In the genomic region with DNA sequence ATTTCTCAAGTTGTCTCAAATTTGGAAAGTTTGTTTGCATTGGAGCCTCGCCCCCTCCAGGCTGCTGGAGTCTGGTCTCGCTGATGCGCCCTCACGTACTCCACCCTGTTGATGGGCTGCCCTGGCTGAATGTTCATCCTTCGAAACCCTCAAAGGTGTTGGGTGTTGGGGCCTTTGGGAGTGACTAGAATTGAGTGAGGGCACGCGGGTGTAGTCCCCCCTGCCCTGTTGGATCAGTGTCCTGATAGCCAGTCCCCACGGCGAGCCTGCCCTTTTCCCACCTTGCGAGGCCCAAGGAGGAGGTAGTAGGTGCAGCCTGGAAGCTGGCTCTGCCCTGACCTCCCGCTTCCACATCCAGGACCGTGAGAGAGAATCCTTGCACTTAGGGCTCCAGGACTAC, we compare ENCODE assay signal across 21 cellular contexts. TPM values are rescaled to one million over a fixed set of nuclear protein-coding genes. Genes with fewer than 3 reads are reported as not detected.
A peak's percentile ranks its signal among the peaks of the same experiment; 100 is the strongest.
DNase-seq lines count a peak whose midpoint lies in the region; ATAC-seq, FAIRE-seq and TF ChIP-seq lines count a peak whose summit lies in the region.
"Had no signal": no experiment of that assay in that cellular context is flagged by ENCODE, and none has a peak within 500 bp of the region (broad histone marks: within the 10 kb centered on the region; RNA-seq: fewer than 3 reads in every experiment).

No MANE protein-coding gene starts in this region.

- TF ChIP-seq POLR2A in sigmoid colon (IDR thresholded peaks at IDR 0.05), result no peak

- no peaks in the 10 kb centered on the region for H3K27me3 ChIP-seq in RWPE2 (ENCODE audit: insufficient read depth, poor library complexity, severe bottlenecking)
- no peaks in the 10 kb centered on the region for H3K27me3 ChIP-seq in sigmoid colon

- TF ChIP-seq CTCF in RWPE2 (IDR thresholded peaks at IDR 0.05; ENCODE audit: poor library complexity, severe bottlenecking), result no peak
- no peak for TF ChIP-seq CTCF in kidney (IDR thresholded peaks at IDR 0.05; ENCODE audit: borderline replicate concordance, extremely low read depth, insufficient read depth)
- no peak for TF ChIP-seq CTCF in sigmoid colon (IDR thresholded peaks at IDR 0.05)

- no peak overlapping the region for H3K27ac Mint-ChIP-seq in activated naive CD4-positive, alpha-beta T cell treated with anti-CD3 and anti-CD28 coated beads, Interleukin-2, amount 10 ng/mL, durations not matched to agents 7 days and 5 days
- H3K27ac Mint-ChIP-seq in activated naive CD4-positive, alpha-beta T cell treated with anti-CD3 and anti-CD28 coated beads for 36 hours, result no peak overlapping the region
- H3K27ac Mint-ChIP-seq: HFFc6 had no signal

- H3K4me1 Mint-ChIP-seq in activated naive CD4-positive, alpha-beta T cell treated with anti-CD3 and anti-CD28 coated beads, Interleukin-2, amount 10 ng/mL, durations not matched to agents 7 days and 5 days, result peaks cover 5% of the 10 kb centered on the region
- peaks cover 12% of the 10 kb centered on the region for H3K4me1 Mint-ChIP-seq in activated naive CD4-positive, alpha-beta T cell treated with anti-CD3 and anti-CD28 coated beads for 36 hours (ENCODE audit: low read depth)

- 94 to 97% methylated on average over 12 of the region's 12 CpGs for WGBS in sigmoid colon, 2 donors

- CTCF ChIA-PET in activated naive CD4-positive, alpha-beta T cell treated with anti-CD3 and anti-CD28 coated beads, Interleukin-2, amount 10 ng/mL, durations not matched to agents 7 days and 5 days (lab: Charles Lee), result no interaction called here
- CTCF ChIA-PET in activated naive CD4-positive, alpha-beta T cell treated with anti-CD3 and anti-CD28 coated beads for 36 hours (lab: Charles Lee), result no interaction called here

- H3K36me3 Mint-ChIP-seq in activated naive CD4-positive, alpha-beta T cell treated with anti-CD3 and anti-CD28 coated beads, Interleukin-2, amount 10 ng/mL, durations not matched to agents 7 days and 5 days, result peaks cover 58% of the 10 kb centered on the region
- H3K36me3 Mint-ChIP-seq in activated naive CD4-positive, alpha-beta T cell treated with anti-CD3 and anti-CD28 coated beads for 36 hours (ENCODE audit: low read depth), result peaks cover 59% of the 10 kb centered on the region

- ATAC-seq in RWPE2 (ENCODE audit: low read depth) (no peak), HG03280 (IDR thresholded peaks at IDR 0.05; ENCODE audit: unreplicated experiment) (no peak)

- H3K9ac ChIP-seq in kidney (ENCODE audit: low read length in 2 of 2), result no peak overlapping the region
- H3K9ac ChIP-seq: KMS-11 had no signal

- DNase-seq in activated naive CD4-positive, alpha-beta T cell treated with anti-CD3 and anti-CD28 coated beads, Interleukin-2, amount 10 ng/mL, durations not matched to agents 7 days and 5 days, result peak; percentile 12
- DNase-seq in activated naive CD4-positive, alpha-beta T cell treated with anti-CD3 and anti-CD28 coated beads for 36 hours, result no peak
- DNase-seq in RWPE2 (ENCODE audit: low spot score), result peak; percentile 31
- DNase-seq in kidney, result peak; percentile 65
- DNase-seq in sigmoid colon, result peak; percentile 52
- DNase-seq in NOMO-1 (lab: John Stamatoyannopoulos, UW; ENCODE audit: unreplicated experiment in 2 of 2), result no peak
- no peak for DNase-seq in stimulated activated CD4-positive, alpha-beta T cell treated with anti-CD3 and anti-CD28 coated beads, Interleukin-15, amount 100 ng/mL, for 24 hours
- DNase-seq: GF-D8, HFFc6, NCI-H1048, NCI-H1436 treated with DMSO at 0.1 percent for 48 hours, NCI-H2081, NCI-H524 had no signal

- H3K4me1 ChIP-seq in RWPE2 (ENCODE audit: insufficient read depth, poor library complexity, severe bottlenecking) (no peaks in the 10 kb centered on the region), kidney (ENCODE audit: control insufficient read depth in 1 of 2, insufficient read depth in 1 of 2, low read depth in 1 of 2, low read length in 2 of 2) (no peaks in the 10 kb centered on the region), sigmoid colon (no peaks in the 10 kb centered on the region)

- H3K9me3 ChIP-seq in RWPE2 (ENCODE audit: severe bottlenecking), result no peaks in the 10 kb centered on the region
- no peaks in the 10 kb centered on the region for H3K9me3 ChIP-seq in kidney (ENCODE audit: control insufficient read depth in 1 of 2, low read length in 2 of 2)
- no peaks in the 10 kb centered on the region for H3K9me3 ChIP-seq in sigmoid colon

- H3K27ac ChIP-seq in RWPE2 (ENCODE audit: poor library complexity, severe bottlenecking) (no peak overlapping the region), kidney (ENCODE audit: low read depth in 2 of 2, low read length in 2 of 2) (no peak overlapping the region), sigmoid colon (no peak overlapping the region)
- H3K27ac ChIP-seq: C4-2B, KMS-11 had no signal

- H3K4me3 Mint-ChIP-seq in activated naive CD4-positive, alpha-beta T cell treated with anti-CD3 and anti-CD28 coated beads, Interleukin-2, amount 10 ng/mL, durations not matched to agents 7 days and 5 days, result no peak overlapping the region
- H3K4me3 Mint-ChIP-seq in activated naive CD4-positive, alpha-beta T cell treated with anti-CD3 and anti-CD28 coated beads for 36 hours, result no peak overlapping the region
- H3K4me3 Mint-ChIP-seq: HFFc6 had no signal

- H3K4me3 ChIP-seq in RWPE2 (ENCODE audit: severe bottlenecking), result no peak overlapping the region
- H3K4me3 ChIP-seq in kidney (ENCODE audit: low read length in 2 of 2), result no peak overlapping the region
- H3K4me3 ChIP-seq in sigmoid colon, result no peak overlapping the region

- H3K27me3 Mint-ChIP-seq in activated naive CD4-positive, alpha-beta T cell treated with anti-CD3 and anti-CD28 coated beads, Interleukin-2, amount 10 ng/mL, durations not matched to agents 7 days and 5 days, result no peaks in the 10 kb centered on the region
- no peaks in the 10 kb centered on the region for H3K27me3 Mint-ChIP-seq in activated naive CD4-positive, alpha-beta T cell treated with anti-CD3 and anti-CD28 coated beads for 36 hours (ENCODE audit: low read depth)

- peaks cover 10% of the 10 kb centered on the region for H3K9me3 Mint-ChIP-seq in activated naive CD4-positive, alpha-beta T cell treated with anti-CD3 and anti-CD28 coated beads, Interleukin-2, amount 10 ng/mL, durations not matched to agents 7 days and 5 days
- H3K9me3 Mint-ChIP-seq in activated naive CD4-positive, alpha-beta T cell treated with anti-CD3 and anti-CD28 coated beads for 36 hours, result no peaks in the 10 kb centered on the region

- no peak for FAIRE-seq in kidney (lab: Jason Lieb, UNC)
- FAIRE-seq: GM12891 had no signal

- TF ChIP-seq EP300 in sigmoid colon (IDR thresholded peaks at IDR 0.05), result no peak

- intact Hi-C loops in activated naive CD4-positive, alpha-beta T cell treated with anti-CD3 and anti-CD28 coated beads for 36 hours (cut with micrococcal nuclease), result no loop called here
- intact Hi-C loops in kidney (cut with DNase I), result no loop called here
- intact Hi-C loops in sigmoid colon (cut with DNase I), result no loop called here

- H3K36me3 ChIP-seq in RWPE2 (ENCODE audit: low read depth) (peaks cover 56% of the 10 kb centered on the region), kidney (ENCODE audit: control insufficient read depth in 1 of 2, insufficient read depth in 2 of 2, low read length in 2 of 2) (no peaks in the 10 kb centered on the region), sigmoid colon (peaks cover 0 to 18% (median 0%) of the 10 kb centered on the region in 4 donors)

RNA-seq across cellular contexts. Expression of gene TFDP1, which starts 14.8 kb away (rescaled TPM):
- 100 to 1,000 TPM; 157 to 161 TPM for total RNA-seq in activated naive CD4-positive, alpha-beta T cell treated with anti-CD3 and anti-CD28 coated beads for 36 hours
- 46.9 TPM for total RNA-seq in kidney
- polyA plus RNA-seq in kidney (ENCODE audit: insufficient read depth, low read depth, low replicate concordance), result 33.8 TPM
- 10 to 100 TPM; 26.5 to 46.0 (median 33.8) TPM for total RNA-seq in sigmoid colon
- polyA plus RNA-seq in sigmoid colon, result 10 to 100 TPM; 40.2 to 57.1 (median 54.6) TPM

RNA-seq across cellular contexts. Expression of gene ATP4B, which starts 58.6 kb away (rescaled TPM):
- not detected for total RNA-seq in activated naive CD4-positive, alpha-beta T cell treated with anti-CD3 and anti-CD28 coated beads for 36 hours
- total RNA-seq in kidney (0.16 TPM), sigmoid colon (not detected)
- polyA plus RNA-seq in kidney (ENCODE audit: insufficient read depth, low read depth, low replicate concordance) (0.45 TPM), sigmoid colon (not detected)
- total RNA-seq: A673, Daoy, H4, HFFc6, M059J had no signal

Comparison
In these comparisons a context has a peak if more than half of its experiments do, and no peak if none do; other contexts are left out.
1. DNase-seq: peak in activated naive CD4-positive, alpha-beta T cell treated with anti-CD3 and anti-CD28 coated beads, Interleukin-2, amount 10 ng/mL, durations not matched to agents 7 days and 5 days (single experiment), RWPE2 (single experiment), kidney (single experiment) and sigmoid colon (single experiment); none in activated naive CD4-positive, alpha-beta T cell treated with anti-CD3 and anti-CD28 coated beads for 36 hours (single experiment), NOMO-1 (0 of 2) and stimulated activated CD4-positive, alpha-beta T cell treated with anti-CD3 and anti-CD28 coated beads, Interleukin-15, amount 100 ng/mL, for 24 hours (single experiment).